Comparison of ENCODE assay signal across 11 cellular contexts in genomic region chr22:49244466-49245420, GRCh38.
"Had no signal": no experiment of that assay in that cellular context is flagged by ENCODE, and none has a peak within 500 bp of the region (broad histone marks: within the 10 kb centered on the region; RNA-seq: fewer than 3 reads in every experiment).

No MANE protein-coding gene starts in this region.

- H3K9me3 Mint-ChIP-seq: activated naive CD8-positive, alpha-beta T cell treated with anti-CD3 and anti-CD28 coated beads, Interleukin-2, amount 50 U/mL, for 24 hours had no signal

- H3K27ac Mint-ChIP-seq: activated CD4-positive, alpha-beta T cell treated with anti-CD3 and anti-CD28 coated beads for 36 hours; activated naive CD8-positive, alpha-beta T cell treated with anti-CD3 and anti-CD28 coated beads, Interleukin-2, amount 50 U/mL, for 24 hours had no signal

- H3K4me3 Mint-ChIP-seq: activated CD4-positive, alpha-beta T cell treated with anti-CD3 and anti-CD28 coated beads for 36 hours; activated naive CD8-positive, alpha-beta T cell treated with anti-CD3 and anti-CD28 coated beads, Interleukin-2, amount 50 U/mL, for 24 hours; naive B cell had no signal

- DNase-seq: activated CD4-positive, alpha-beta T cell treated with anti-CD3 and anti-CD28 coated beads for 36 hours; activated naive CD8-positive, alpha-beta T cell treated with anti-CD3 and anti-CD28 coated beads, Interleukin-2, amount 50 U/mL, for 24 hours; activated T-cell treated with anti-CD3 and anti-CD28 coated beads, Interleukin-2, amount 50 U/mL, for 1 hour; colonic mucosa; effector CD8-positive, alpha-beta T cell; heart right ventricle; midbrain; naive B cell; stimulated activated CD4-positive, alpha-beta T cell treated with anti-CD3 and anti-CD28 coated beads, Interleukin-1b, Interleukin-23, amount 100 ng/mL, for 48 hours; stimulated activated naive CD4-positive, alpha-beta T cell had no signal

- H3K4me1 Mint-ChIP-seq: activated CD4-positive, alpha-beta T cell treated with anti-CD3 and anti-CD28 coated beads for 36 hours; activated naive CD8-positive, alpha-beta T cell treated with anti-CD3 and anti-CD28 coated beads, Interleukin-2, amount 50 U/mL, for 24 hours; naive B cell had no signal

- ATAC-seq: activated CD4-positive, alpha-beta T cell treated with anti-CD3 and anti-CD28 coated beads for 36 hours; activated naive CD8-positive, alpha-beta T cell treated with anti-CD3 and anti-CD28 coated beads, Interleukin-2, amount 50 U/mL, for 24 hours; heart right ventricle; right lobe of liver had no signal

- H3K36me3 Mint-ChIP-seq: naive B cell had no signal
